Comparison of ENCODE assay signal across 2 cellular contexts in the genomic region with DNA sequence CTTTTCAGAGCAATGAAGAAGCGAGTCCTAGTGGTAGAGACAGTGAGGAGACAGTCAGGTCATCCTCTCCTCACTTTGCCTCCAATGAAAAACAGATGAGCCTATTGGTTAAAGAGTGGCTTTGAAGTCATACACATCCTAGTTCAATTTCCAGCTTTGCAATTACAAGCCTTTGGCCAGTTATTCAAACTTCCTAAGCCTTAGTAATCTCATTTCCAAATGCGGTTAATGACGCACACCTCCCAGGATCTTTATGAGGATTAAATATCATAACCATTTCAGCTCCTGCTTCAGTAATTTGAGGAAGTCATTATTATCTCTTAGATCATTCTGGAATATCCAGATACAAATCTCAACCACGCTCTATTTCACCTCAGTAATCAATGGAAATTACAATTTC.
TF ChIP-seq lines count a peak whose summit lies in the region.

No MANE protein-coding gene starts in this region.

TF ChIP-seq in K562, 482 proteins besides CTCF, POLR2A, EP300 and RAD21:
- TF ChIP-seq, protein P1, sequence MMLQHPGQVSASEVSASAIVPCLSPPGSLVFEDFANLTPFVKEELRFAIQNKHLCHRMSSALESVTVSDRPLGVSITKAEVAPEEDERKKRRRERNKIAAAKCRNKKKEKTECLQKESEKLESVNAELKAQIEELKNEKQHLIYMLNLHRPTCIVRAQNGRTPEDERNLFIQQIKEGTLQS (IDR thresholded peaks at IDR 0.05) = 0 out of 2 replicates have a peak, but pooled peaks have one; percentile 7
- TF ChIP-seq, protein P1 (CRISPR knock-in tag; conservative IDR thresholded peaks at IDR 0.05) = no peak
- TF ChIP-seq DNMT1 (IDR thresholded peaks at IDR 0.05) = no peak
- peak; percentile 48 for TF ChIP-seq GATA2 (CRISPR knock-in tag; IDR thresholded peaks at IDR 0.05)

TF ChIP-seq in SK-N-SH treated with all-trans-retinoic acid at 6 μM for 48 hours, 23 proteins besides CTCF, POLR2A, EP300 and RAD21:
- TF ChIP-seq, protein P2, sequence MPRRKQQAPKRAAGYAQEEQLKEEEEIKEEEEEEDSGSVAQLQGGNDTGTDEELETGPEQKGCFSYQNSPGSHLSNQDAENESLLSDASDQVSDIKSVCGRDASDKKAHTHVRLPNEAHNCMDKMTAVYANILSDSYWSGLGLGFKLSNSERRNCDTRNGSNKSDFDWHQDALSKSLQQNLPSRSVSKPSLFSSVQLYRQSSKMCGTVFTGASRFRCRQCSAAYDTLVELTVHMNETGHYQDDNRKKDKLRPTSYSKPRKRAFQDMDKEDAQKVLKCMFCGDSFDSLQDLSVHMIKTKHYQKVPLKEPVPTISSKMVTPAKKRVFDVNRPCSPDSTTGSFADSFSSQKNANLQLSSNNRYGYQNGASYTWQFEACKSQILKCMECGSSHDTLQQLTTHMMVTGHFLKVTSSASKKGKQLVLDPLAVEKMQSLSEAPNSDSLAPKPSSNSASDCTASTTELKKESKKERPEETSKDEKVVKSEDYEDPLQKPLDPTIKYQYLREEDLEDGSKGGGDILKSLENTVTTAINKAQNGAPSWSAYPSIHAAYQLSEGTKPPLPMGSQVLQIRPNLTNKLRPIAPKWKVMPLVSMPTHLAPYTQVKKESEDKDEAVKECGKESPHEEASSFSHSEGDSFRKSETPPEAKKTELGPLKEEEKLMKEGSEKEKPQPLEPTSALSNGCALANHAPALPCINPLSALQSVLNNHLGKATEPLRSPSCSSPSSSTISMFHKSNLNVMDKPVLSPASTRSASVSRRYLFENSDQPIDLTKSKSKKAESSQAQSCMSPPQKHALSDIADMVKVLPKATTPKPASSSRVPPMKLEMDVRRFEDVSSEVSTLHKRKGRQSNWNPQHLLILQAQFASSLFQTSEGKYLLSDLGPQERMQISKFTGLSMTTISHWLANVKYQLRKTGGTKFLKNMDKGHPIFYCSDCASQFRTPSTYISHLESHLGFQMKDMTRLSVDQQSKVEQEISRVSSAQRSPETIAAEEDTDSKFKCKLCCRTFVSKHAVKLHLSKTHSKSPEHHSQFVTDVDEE (CRISPR knock-in tag; IDR thresholded peaks at IDR 0.05) = no peak
- TF ChIP-seq SNAI2 (CRISPR knock-in tag; IDR thresholded peaks at IDR 0.05) (no peak), OSR1 (CRISPR knock-in tag; IDR thresholded peaks at IDR 0.05) (no peak), ZC3H10 (CRISPR knock-in tag; IDR thresholded peaks at IDR 0.05) (no peak), ZNF565 (CRISPR knock-in tag; conservative IDR thresholded peaks at IDR 0.05; ENCODE audit: low read depth) (no peak), ARNTL (CRISPR knock-in tag; IDR thresholded peaks at IDR 0.05; ENCODE audit: borderline replicate concordance, low read depth) (no peak), PPARA (CRISPR knock-in tag; IDR thresholded peaks at IDR 0.05; ENCODE audit: borderline replicate concordance) (no peak), ESRRG (CRISPR knock-in tag; IDR thresholded peaks at IDR 0.05) (no peak), RARB (CRISPR knock-in tag; IDR thresholded peaks at IDR 0.05) (no peak)
- TF ChIP-seq, protein P3, sequence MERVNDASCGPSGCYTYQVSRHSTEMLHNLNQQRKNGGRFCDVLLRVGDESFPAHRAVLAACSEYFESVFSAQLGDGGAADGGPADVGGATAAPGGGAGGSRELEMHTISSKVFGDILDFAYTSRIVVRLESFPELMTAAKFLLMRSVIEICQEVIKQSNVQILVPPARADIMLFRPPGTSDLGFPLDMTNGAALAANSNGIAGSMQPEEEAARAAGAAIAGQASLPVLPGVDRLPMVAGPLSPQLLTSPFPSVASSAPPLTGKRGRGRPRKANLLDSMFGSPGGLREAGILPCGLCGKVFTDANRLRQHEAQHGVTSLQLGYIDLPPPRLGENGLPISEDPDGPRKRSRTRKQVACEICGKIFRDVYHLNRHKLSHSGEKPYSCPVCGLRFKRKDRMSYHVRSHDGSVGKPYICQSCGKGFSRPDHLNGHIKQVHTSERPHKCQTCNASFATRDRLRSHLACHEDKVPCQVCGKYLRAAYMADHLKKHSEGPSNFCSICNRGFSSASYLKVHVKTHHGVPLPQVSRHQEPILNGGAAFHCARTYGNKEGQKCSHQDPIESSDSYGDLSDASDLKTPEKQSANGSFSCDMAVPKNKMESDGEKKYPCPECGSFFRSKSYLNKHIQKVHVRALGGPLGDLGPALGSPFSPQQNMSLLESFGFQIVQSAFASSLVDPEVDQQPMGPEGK (CRISPR knock-in tag; IDR thresholded peaks at IDR 0.05; ENCODE audit: borderline replicate concordance) = no peak
